In genomic region chr22:37562049-37562784, GRCh38 we compare ENCODE assay signal across 1 cellular context.
TF ChIP-seq lines count a peak whose summit lies in the region.

No MANE protein-coding gene starts in this region.

TF ChIP-seq in K562, 482 proteins besides CTCF, POLR2A, EP300 and RAD21 (continued from another document):
- TF ChIP-seq ZNF644 (tag; IDR thresholded peaks at IDR 0.05; ENCODE audit: low read depth) = no peak
- TF ChIP-seq, protein P1, sequence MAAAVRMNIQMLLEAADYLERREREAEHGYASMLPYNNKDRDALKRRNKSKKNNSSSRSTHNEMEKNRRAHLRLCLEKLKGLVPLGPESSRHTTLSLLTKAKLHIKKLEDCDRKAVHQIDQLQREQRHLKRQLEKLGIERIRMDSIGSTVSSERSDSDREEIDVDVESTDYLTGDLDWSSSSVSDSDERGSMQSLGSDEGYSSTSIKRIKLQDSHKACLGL (CRISPR knock-in tag; IDR thresholded peaks at IDR 0.05; ENCODE audit: borderline replicate concordance, poor library complexity, severe bottlenecking) = no peak
- peak; percentile 43; the same call in 1 of the 2 replicates for TF ChIP-seq ZNF175 (CRISPR knock-in tag; IDR thresholded peaks at IDR 0.05; ENCODE audit: low read depth)
TF ChIP-seq in K562: peak in this region for 17.
